Comparison of ENCODE assay signal across 32 cellular contexts in genomic region chr9:7009065-7009464, GRCh38.
"Had no signal": no experiment of that assay in that cellular context is flagged by ENCODE, and none has a peak within 500 bp of the region (broad histone marks: within the 10 kb centered on the region; RNA-seq: fewer than 3 reads in every experiment).

No MANE protein-coding gene starts in this region.

- H3K4me1 ChIP-seq: adrenal gland, ascending aorta, body of pancreas, breast epithelium had no signal

- H3K4me3 ChIP-seq: adrenal gland, ascending aorta, body of pancreas, breast epithelium, cardiac muscle cell had no signal

- H3K9me3 ChIP-seq: adrenal gland, ascending aorta, body of pancreas, breast epithelium had no signal

- H3K27me3 ChIP-seq: adrenal gland, ascending aorta, body of pancreas, brain microvascular endothelial cell, breast epithelium, cardiac muscle cell had no signal

- DNase-seq: activated effector memory CD4-positive, alpha-beta T cell treated with anti-CD3 and anti-CD28 coated beads, Interleukin-2, amount 50 U/mL, for 16 hours; activated effector memory CD4-positive, alpha-beta T cell treated with Interleukin-2 at 50 U/mL for 16 hours; activated gamma-delta T cell; activated gamma-delta T cell treated with Interleukin-2 at 50 U/mL for 16 hours; activated naive CD4-positive, alpha-beta T cell; activated naive CD4-positive, alpha-beta T cell treated with anti-CD3 and anti-CD28 coated beads for 36 hours; activated naive CD4-positive, alpha-beta T cell treated with anti-CD3 and anti-CD28 coated beads, Interleukin-2, amount 10 ng/mL, durations not matched to agents 7 days and 5 days; activated naive CD4-positive, alpha-beta T cell treated with anti-CD3 and anti-CD28 coated beads, Interleukin-2, amount 50 U/mL, for 16 hours; activated naive CD4-positive, alpha-beta T cell treated with Interleukin-2 at 50 U/mL for 16 hours; activated naive CD8-positive, alpha-beta T cell treated with anti-CD3 and anti-CD28 coated beads for 36 hours; activated naive CD8-positive, alpha-beta T cell treated with anti-CD3 and anti-CD28 coated beads, Interleukin-2, amount 10 ng/mL, durations not matched to agents 7 days and 5 days; activated naive CD8-positive, alpha-beta T cell treated with anti-CD3 and anti-CD28 coated beads, Interleukin-2, amount 50 U/mL, for 24 hours; activated T-cell treated with anti-CD3 and anti-CD28 coated beads, Interleukin-2, amount 50 U/mL, for 1 hour; activated T-cell treated with anti-CD3 and anti-CD28 coated beads, Interleukin-2, amount 50 U/mL, for 24 hours; activated T-cell treated with anti-CD3 and anti-CD28 coated beads, Interleukin-2, amount 50 U/mL, for 4 hours; activated T-cell treated with anti-CD3 and anti-CD28 coated beads, Interleukin-2, amount 50 U/mL, for 48 hours; activated T-cell treated with anti-CD3 and anti-CD28 coated beads, Interleukin-2, amount 50 U/mL, for 72 hours; amniotic stem cell; amygdala; aorta; brain microvascular endothelial cell; caudate nucleus; central memory CD4-positive, alpha-beta T cell; cerebellar nuclear complex had no signal

- H3K36me3 ChIP-seq: brain microvascular endothelial cell had no signal

- ATAC-seq: activated naive CD4-positive, alpha-beta T cell treated with anti-CD3 and anti-CD28 coated beads, Interleukin-2, amount 50 U/mL, for 72 hours; activated naive CD8-positive, alpha-beta T cell treated with anti-CD3 and anti-CD28 coated beads, Interleukin-2, amount 50 U/mL, for 24 hours; activated T-cell treated with anti-CD3 and anti-CD28 coated beads, Interleukin-2, amount 50 U/mL, for 4 hours; activated T-cell treated with anti-CD3 and anti-CD28 coated beads, Interleukin-2, amount 50 U/mL, for 72 hours; activated T-helper 17 cell treated with anti-CD3 and anti-CD28 coated beads, Interleukin-2, amount 50 U/mL, for 72 hours; body of pancreas had no signal

- FAIRE-seq: astrocyte had no signal

- H3K27ac ChIP-seq: adrenal gland, ascending aorta, body of pancreas, brain microvascular endothelial cell, breast epithelium, cardiac muscle cell had no signal
